ENCODE assay signal across 17 cellular contexts in the genomic region with DNA sequence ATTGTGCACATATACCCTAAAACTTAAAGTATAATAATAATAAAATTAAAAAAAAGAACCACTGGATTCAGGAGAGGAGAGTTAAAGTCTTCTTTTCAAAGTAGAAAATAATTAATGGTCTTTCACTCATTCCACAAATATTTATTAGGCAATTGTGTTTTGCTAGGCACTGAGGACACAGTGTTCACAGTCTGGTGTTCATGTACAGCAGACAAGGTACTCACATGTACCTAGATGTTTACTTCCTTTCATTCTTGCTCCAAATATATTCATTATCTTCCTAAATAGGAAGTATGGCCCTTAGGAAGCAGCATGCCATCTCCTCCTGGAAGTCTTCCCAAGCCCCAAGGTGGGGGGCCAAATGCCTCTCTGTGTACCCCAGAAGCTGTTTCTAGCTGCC.
"Had no signal": no experiment of that assay in that cellular context is flagged by ENCODE, and none has a peak within 500 bp of the region (broad histone marks: within the 10 kb centered on the region; RNA-seq: fewer than 3 reads in every experiment).

No MANE protein-coding gene starts in this region.

- H3K9ac ChIP-seq: parathyroid adenoma had no signal

- H3K79me2 ChIP-seq: parathyroid adenoma had no signal

- H2AFZ ChIP-seq: parathyroid adenoma had no signal

- H3K36me3 Mint-ChIP-seq: naive B cell, type B pancreatic cell had no signal

- H3K4me3 ChIP-seq: colonic mucosa, esophagus squamous epithelium, gastroesophageal sphincter, left ventricle myocardium inferior, lower lobe of right lung had no signal

- H3K4me3 Mint-ChIP-seq: naive B cell, nephron, type B pancreatic cell had no signal

- DNase-seq: colonic mucosa; dermis blood vessel endothelial cell; esophagus squamous epithelium; foreskin fibroblast; kidney; left cardiac atrium; left ventricle myocardium inferior; mesenchymal stem cell; naive B cell; small intestine; stimulated activated CD4-positive, alpha-beta T cell treated with anti-CD3 and anti-CD28 coated beads, Interleukin-12 subunit alpha, Interleukin-12 subunit beta, amount 100 ng/mL, for 4 hours; stimulated activated naive CD4-positive, alpha-beta T cell had no signal

- H3K36me3 ChIP-seq: colonic mucosa, esophagus squamous epithelium, gastroesophageal sphincter, left ventricle myocardium inferior, lower lobe of right lung had no signal

- H3K9me3 ChIP-seq: colonic mucosa, esophagus squamous epithelium, gastroesophageal sphincter, left ventricle myocardium inferior, lower lobe of right lung had no signal

- H3K27ac ChIP-seq: colonic mucosa, esophagus squamous epithelium, gastroesophageal sphincter, left ventricle myocardium inferior, lower lobe of right lung, parathyroid adenoma had no signal

- H3K4me1 Mint-ChIP-seq: naive B cell had no signal

- H3K27me3 ChIP-seq: colonic mucosa had no signal

- H3K27ac Mint-ChIP-seq: naive B cell, nephron, type B pancreatic cell had no signal

- H3K4me1 ChIP-seq: colonic mucosa, esophagus squamous epithelium, lower lobe of right lung, parathyroid adenoma had no signal

- ATAC-seq: gastroesophageal sphincter, left cardiac atrium, lower lobe of right lung had no signal
